In genomic region chr15:41968738-41969137, GRCh38 we compare ENCODE assay signal across 15 cellular contexts. TPM values are rescaled to one million over a fixed set of nuclear protein-coding genes. Genes with fewer than 3 reads are reported as not detected.
A peak's percentile ranks its signal among the peaks of the same experiment; 100 is the strongest.
DNase-seq lines count a peak whose midpoint lies in the region; ATAC-seq and TF ChIP-seq lines count a peak whose summit lies in the region.
"Had no signal": no experiment of that assay in that cellular context is flagged by ENCODE, and none has a peak within 500 bp of the region (broad histone marks: within the 10 kb centered on the region; RNA-seq: fewer than 3 reads in every experiment).

No MANE protein-coding gene starts in this region.

- H3K9ac ChIP-seq in OCI-LY3 (ENCODE audit: low read length) = no peak overlapping the region

- H3K4me1 ChIP-seq in OCI-LY3 (ENCODE audit: low read length) (peaks cover 52% of the 10 kb centered on the region), esophagus muscularis mucosa (peaks cover 48 to 64% (median 58%) of the 10 kb centered on the region in 4 donors)
- H3K4me1 ChIP-seq: colonic mucosa had no signal

- intact Hi-C loops in esophagus muscularis mucosa (cut with DNase I) = no loop called here

- 89% methylated on average over 3 of the region's 3 CpGs for WGBS in esophagus muscularis mucosa

- TF ChIP-seq POLR2A in esophagus muscularis mucosa (IDR thresholded peaks at IDR 0.05; ENCODE audit: low read depth) = no peak

- H3K36me3 ChIP-seq in OCI-LY3 (replicated peaks; ENCODE audit: low read depth, low read length) = peaks cover 15% of the 10 kb centered on the region
- H3K36me3 ChIP-seq in esophagus muscularis mucosa = no peaks in the 10 kb centered on the region
- H3K36me3 ChIP-seq: colonic mucosa had no signal

- no peaks in the 10 kb centered on the region for H4K20me1 ChIP-seq in OCI-LY3 (ENCODE audit: insufficient read depth, low read length)

- H3K79me2 ChIP-seq in OCI-LY3 (ENCODE audit: low read length) = peaks cover 56% of the 10 kb centered on the region

- H3K4me2 ChIP-seq in OCI-LY3 (ENCODE audit: low read length) = peak overlapping the region; percentile 83

- no peak for TF ChIP-seq EP300 in esophagus muscularis mucosa (IDR thresholded peaks at IDR 0.05)

- H3K27ac ChIP-seq in OCI-LY3 (ENCODE audit: low read length) = peak overlapping the region; percentile 92
- H3K27ac ChIP-seq in esophagus muscularis mucosa (replicated peaks in 1 of 4) = peak overlapping the region in 3 of 4 donors; percentile 38 to 90 (median 57)

- no peak for DNase-seq in esophagus muscularis mucosa (ENCODE audit: extremely low spot score)
- peak; percentile 7 for DNase-seq in stimulated activated CD8-positive, alpha-beta memory T cell treated with anti-CD3 and anti-CD28 coated beads, Interleukin-4, amount 100 ng/mL, for 48 hours
- DNase-seq in NCI-H1092 (lab: John Stamatoyannopoulos, UW) = no peak
- DNase-seq in SW480 (ENCODE audit: low spot score) = no peak
- no peak for DNase-seq in COLO829 (ENCODE audit: low spot score)
- DNase-seq: activated naive CD8-positive, alpha-beta T cell treated with anti-CD3 and anti-CD28 coated beads, Interleukin-2, amount 10 ng/mL, durations not matched to agents 7 days and 5 days; colonic mucosa; midbrain; NCI-H1417 had no signal

- ATAC-seq in HG02840 (IDR thresholded peaks at IDR 0.05; ENCODE audit: low FRiP score, unreplicated experiment) = no peak
- ATAC-seq: HepG2 had no signal

- H3K27me3 ChIP-seq in OCI-LY3 (ENCODE audit: low read depth, low read length) (no peaks in the 10 kb centered on the region; the same call in 1 of the 2 replicates), esophagus muscularis mucosa (no peaks in the 10 kb centered on the region)
- H3K27me3 ChIP-seq: colonic mucosa had no signal

- H3K4me3 ChIP-seq in GM08714 (ENCODE audit: low read length) (0 out of 2 replicates have a peak overlapping the region, but pooled peaks have one; percentile 94), OCI-LY3 (ENCODE audit: low read length) (0 out of 2 replicates have a peak overlapping the region, but pooled peaks have one; percentile 19), esophagus muscularis mucosa (no peak overlapping the region)
- H3K4me3 ChIP-seq: colonic mucosa had no signal

- no peak overlapping the region for H2AFZ ChIP-seq in OCI-LY3 (ENCODE audit: low read depth, low read length)

- TF ChIP-seq CTCF in OCI-LY3 (IDR thresholded peaks at IDR 0.05; ENCODE audit: low read depth, low read length) (no peak), esophagus muscularis mucosa (IDR thresholded peaks at IDR 0.05) (no peak)

- H3K9me3 ChIP-seq in OCI-LY3 (ENCODE audit: insufficient read depth, low read length) (no peaks in the 10 kb centered on the region), esophagus muscularis mucosa (no peaks in the 10 kb centered on the region)
- H3K9me3 ChIP-seq: colonic mucosa had no signal

RNA-seq across cellular contexts. Expression of gene EHD4, which starts 3.6 kb away (rescaled TPM):
- total RNA-seq in esophagus muscularis mucosa = 10 to 100 TPM in 3 of 4 donors, 1 to 10 TPM in 1; 10.0 to 24.7 (median 21.7) TPM

RNA-seq across cellular contexts. Expression of gene PLA2G4E, which starts 52.1 kb away (rescaled TPM):
- not detected for total RNA-seq in esophagus muscularis mucosa
- total RNA-seq: activated naive CD8-positive, alpha-beta T cell treated with anti-CD3 and anti-CD28 coated beads, Interleukin-2, amount 10 ng/mL, durations not matched to agents 7 days and 5 days; HepG2; NCI-H460; pulmonary artery endothelial cell had no signal

Comparison
In these comparisons a context has a peak if more than half of its experiments do, and no peak if none do; other contexts are left out.
1. H3K4me3 ChIP-seq: peak in GM08714 (single experiment) and OCI-LY3 (single experiment); none in esophagus muscularis mucosa (0 of 4).